In genomic region chr10:102611514-102612095, GRCh38 we compare ENCODE assay signal across 9 cellular contexts. TPM values are rescaled to one million over a fixed set of nuclear protein-coding genes. Genes with fewer than 3 reads are reported as not detected.
DNase-seq lines count a peak whose midpoint lies in the region; ATAC-seq and TF ChIP-seq lines count a peak whose summit lies in the region.
"Had no signal": no experiment of that assay in that cellular context is flagged by ENCODE, and none has a peak within 500 bp of the region (broad histone marks: within the 10 kb centered on the region; RNA-seq: fewer than 3 reads in every experiment).

No MANE protein-coding gene starts in this region.

- CTCF ChIA-PET in OCI-LY7 (lab: Charles Lee; ENCODE audit: unreplicated experiment): no interaction called here

- no peak for TF ChIP-seq CTCF in fibroblast of mammary gland (conservative IDR thresholded peaks at IDR 0.05; ENCODE audit: control insufficient read depth, insufficient read depth, low read depth, low read length)
- TF ChIP-seq CTCF in sigmoid colon (IDR thresholded peaks at IDR 0.05): no peak
- TF ChIP-seq CTCF in OCI-LY7 (conservative IDR thresholded peaks at IDR 0.05; ENCODE audit: low read length): no peak

- TF ChIP-seq POLR2A in sigmoid colon (IDR thresholded peaks at IDR 0.05): no peak

- no peak overlapping the region for H2AFZ ChIP-seq in OCI-LY7 (ENCODE audit: low read length)

- H3K4me3 ChIP-seq in fibroblast of mammary gland (ENCODE audit: control insufficient read depth, low read depth, low read length) (no peak overlapping the region), sigmoid colon (no peak overlapping the region), OCI-LY7 (ENCODE audit: low read depth, low read length, poor library complexity, severe bottlenecking) (no peak overlapping the region)

- H4K20me1 ChIP-seq in OCI-LY7 (ENCODE audit: insufficient read depth, low read length): no peaks in the 10 kb centered on the region

- no peaks in the 10 kb centered on the region for H3K36me3 Mint-ChIP-seq in T-helper 17 cell (ENCODE audit: low read depth)

- H3K9me3 ChIP-seq in T-helper 17 cell (ENCODE audit: control insufficient read depth, low read length, poor library complexity, severe bottlenecking) (no peaks in the 10 kb centered on the region), sigmoid colon (no peaks in the 10 kb centered on the region), OCI-LY7 (ENCODE audit: low read length) (no peaks in the 10 kb centered on the region)

- TF ChIP-seq EP300 in sigmoid colon (IDR thresholded peaks at IDR 0.05): no peak

- DNase-seq in EH (ENCODE audit: low read depth) (peak; percentile 43), T-helper 17 cell (no peak), fibroblast of mammary gland (ENCODE audit: low read depth) (peak; percentile 78), sigmoid colon (peak; percentile 64), OCI-LY7 (ENCODE audit: low spot score) (no peak), NCI-H187 treated with DMSO at 0.1 percent for 48 hours (lab: John Stamatoyannopoulos, UW) (no peak), HK-2 (ENCODE audit: unreplicated experiment) (no peak)
- DNase-seq: NCI-H526 had no signal

- BruUV-seq in OCI-LY7 (replicated peaks; lab: Mats Ljungman, UMichigan): no TSS peak

- intact Hi-C loops in sigmoid colon (cut with DNase I) (no loop called here), OCI-LY7 (cut with micrococcal nuclease; ENCODE audit: unreplicated experiment) (no loop called here)

- H3K4me1 ChIP-seq in sigmoid colon: peaks cover 0 to 56% (median 43%) of the 10 kb centered on the region in 4 donors
- no peaks in the 10 kb centered on the region for H3K4me1 ChIP-seq in OCI-LY7 (ENCODE audit: insufficient read depth, low read length, poor library complexity, severe bottlenecking)

- H3K27ac ChIP-seq in sigmoid colon (peak overlapping the region; percentile 67 to 75 (median 70)), OCI-LY7 (ENCODE audit: low read depth, low read length, poor library complexity, severe bottlenecking) (no peak overlapping the region)

- H3K27me3 ChIP-seq in sigmoid colon: no peaks in the 10 kb centered on the region

- POLR2A ChIA-PET in OCI-LY7 (lab: Charles Lee): interaction anchor here (0.6 to 1.5 kb wide), 3 partner anchors 12 to 107 kb away, joined by 3 read pairs; no protein-coding TSS in a partner anchor

- H3K27me3 Mint-ChIP-seq in T-helper 17 cell: no peaks in the 10 kb centered on the region

- H3K9me2 ChIP-seq in OCI-LY7 (ENCODE audit: insufficient read depth, low read length): no peaks in the 10 kb centered on the region

- peak overlapping the region; percentile 59 for H3K4me3 Mint-ChIP-seq in T-helper 17 cell

- no peak for ATAC-seq in T-helper 17 cell
- no peak for ATAC-seq in GM21825 (IDR thresholded peaks at IDR 0.05; ENCODE audit: unreplicated experiment)

- H3K4me1 Mint-ChIP-seq in T-helper 17 cell: peaks cover 31% of the 10 kb centered on the region

- peak overlapping the region; percentile 96 for H3K27ac Mint-ChIP-seq in T-helper 17 cell

- H3K79me2 ChIP-seq in OCI-LY7 (ENCODE audit: insufficient read depth, low read depth, low read length): no peaks in the 10 kb centered on the region

- peaks cover 0 to 12% (median 4%) of the 10 kb centered on the region in 4 donors for H3K36me3 ChIP-seq in sigmoid colon
- H3K36me3 ChIP-seq in OCI-LY7 (ENCODE audit: insufficient read depth, low read length): no peaks in the 10 kb centered on the region

- no peak overlapping the region for H3K4me2 ChIP-seq in OCI-LY7 (ENCODE audit: low read length)

- 66 to 78% methylated on average over 4 of the region's 4 CpGs for WGBS in sigmoid colon, 2 donors

RNA-seq across cellular contexts. Expression of gene TRIM8, which starts 32.7 kb away (rescaled TPM):
- total RNA-seq in T-helper 17 cell: 10 to 100 TPM; 63.6 to 73.0 TPM
- 10 to 100 TPM; 58.9 to 88.6 (median 67.1) TPM for total RNA-seq in sigmoid colon
- 10 to 100 TPM; 25.0 to 53.0 (median 46.8) TPM for polyA plus RNA-seq in sigmoid colon
- total RNA-seq in OCI-LY7 (2014; rRNA removed; shearing (Covaris generic)): 54.2 and 67.3 TPM in 2 replicates
- 73.1 and 92.1 TPM in 2 replicates for total RNA-seq in OCI-LY7 (2022)

Comparison
In these comparisons a context has a peak if more than half of its experiments do, and no peak if none do; other contexts are left out.
1. DNase-seq: peak in EH (single experiment), fibroblast of mammary gland (single experiment) and sigmoid colon (single experiment); none in T-helper 17 cell (0 of 3), OCI-LY7 (single experiment), NCI-H187 treated with DMSO at 0.1 percent for 48 hours (single experiment) and HK-2 (single experiment).